In the genomic region with DNA sequence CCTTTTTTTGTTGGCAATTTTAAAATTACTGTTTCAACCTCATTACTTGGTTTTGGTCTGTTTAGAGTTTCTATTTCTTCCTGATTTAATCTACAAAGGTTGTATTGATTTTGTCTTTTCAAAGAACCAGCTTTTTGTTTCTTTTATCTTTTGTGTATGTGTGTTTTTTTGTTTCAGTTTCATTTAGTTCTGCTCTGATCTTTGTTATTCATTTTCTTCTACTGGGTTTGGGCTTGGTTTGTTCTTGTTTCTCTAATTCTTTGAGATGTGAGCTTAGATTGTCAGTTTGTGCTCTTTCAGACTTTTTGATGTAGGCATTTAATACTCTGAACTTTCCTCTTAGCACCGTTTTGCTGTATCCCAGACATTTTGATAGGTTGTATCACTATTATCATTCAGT, we compare ENCODE assay signal across 17 cellular contexts. TPM values are rescaled to one million over a fixed set of nuclear protein-coding genes. Genes with fewer than 3 reads are reported as not detected.
"Had no signal": no experiment of that assay in that cellular context is flagged by ENCODE, and none has a peak within 500 bp of the region (broad histone marks: within the 10 kb centered on the region; RNA-seq: fewer than 3 reads in every experiment).

No MANE protein-coding gene starts in this region.

- DNase-seq: activated effector memory CD4-positive, alpha-beta T cell treated with anti-CD3 and anti-CD28 coated beads, Interleukin-2, amount 50 U/mL, for 16 hours; amygdala; cerebellar nuclear complex; effector memory CD8-positive, alpha-beta T cell; gastrocnemius medialis; heart right ventricle; mucosa of descending colon; nephron progenitor cell; SIG-M5; sigmoid colon; stimulated activated CD4-positive, alpha-beta T cell treated with anti-CD3 and anti-CD28 coated beads, Interleukin-12 subunit alpha, Interleukin-12 subunit beta, amount 100 ng/mL, for 4 hours; T-helper 9 cell; upper lobe of right lung had no signal

- H3K27ac ChIP-seq: epithelial cell of prostate, gastrocnemius medialis, heart right ventricle, sigmoid colon, upper lobe of right lung had no signal

- ATAC-seq: effector memory CD8-positive, alpha-beta T cell; gastrocnemius medialis; heart right ventricle; mucosa of descending colon; upper lobe of right lung had no signal

- H3K9me3 ChIP-seq: upper lobe of right lung had no signal

- H3K4me1 ChIP-seq: gastrocnemius medialis, heart right ventricle, sigmoid colon, upper lobe of right lung had no signal

- H3K36me3 ChIP-seq: gastrocnemius medialis, heart right ventricle, sigmoid colon, upper lobe of right lung had no signal

- H3K27me3 ChIP-seq: sigmoid colon, upper lobe of right lung had no signal

- H3K27ac Mint-ChIP-seq: brain; dendritic cell treated with granulocyte-macrophage colony-stimulating factor and Interleukin-4, amounts not matched to agents 40 ng/mL and 50 ng/mL, for 4 days; effector memory CD8-positive, alpha-beta T cell; nephron progenitor cell had no signal

- H3K4me3 ChIP-seq: gastrocnemius medialis, heart right ventricle, mucosa of descending colon, sigmoid colon, upper lobe of right lung had no signal

- H3K4me1 Mint-ChIP-seq: brain, nephron progenitor cell had no signal

- H3K4me3 Mint-ChIP-seq: brain; dendritic cell treated with granulocyte-macrophage colony-stimulating factor and Interleukin-4, amounts not matched to agents 40 ng/mL and 50 ng/mL, for 4 days; effector memory CD8-positive, alpha-beta T cell; nephron progenitor cell had no signal

RNA-seq across cellular contexts. Expression of a gene that starts 50.6 kb away (rescaled TPM):
- total RNA-seq: pulmonary artery endothelial cell had no signal
